ENCODE assay signal across 1 cellular context in genomic region chr4:103718993-103719319, GRCh38.
TF ChIP-seq lines count a peak whose summit lies in the region.

No MANE protein-coding gene starts in this region.

TF ChIP-seq in A549, 52 proteins besides CTCF, POLR2A, EP300 and RAD21 (continued from another document):
- TF ChIP-seq ATOH8 (CRISPR knock-in tag; IDR thresholded peaks at IDR 0.05; ENCODE audit: low read depth) (no peak), HOXA7 (CRISPR knock-in tag; IDR thresholded peaks at IDR 0.05) (no peak), PHF8 (IDR thresholded peaks at IDR 0.05; ENCODE audit: borderline replicate concordance, low read depth) (no peak), CBX2 (IDR thresholded peaks at IDR 0.05; ENCODE audit: borderline replicate concordance, low read depth) (no peak), POLR2AphosphoS2 (conservative IDR thresholded peaks at IDR 0.05; ENCODE audit: low read length) (no peak), KDM5A (IDR thresholded peaks at IDR 0.05) (no peak), ZFP36 (IDR thresholded peaks at IDR 0.05; ENCODE audit: borderline replicate concordance, partially characterized antibody) (no peak), RFX5 (IDR thresholded peaks at IDR 0.05) (no peak), FOSL2 (IDR thresholded peaks at IDR 0.05) (no peak), FOSL2 (CRISPR knock-in tag; IDR thresholded peaks at IDR 0.05) (no peak), HOXB13 (CRISPR knock-in tag; IDR thresholded peaks at IDR 0.05; ENCODE audit: low read depth) (no peak), JUNB (IDR thresholded peaks at IDR 0.05) (no peak), CHD2 (IDR thresholded peaks at IDR 0.05; ENCODE audit: low read length, partially characterized antibody) (no peak)
